ENCODE assay signal across 19 cellular contexts in genomic region chr13:50426932-50427331, GRCh38.
"Had no signal": no experiment of that assay in that cellular context is flagged by ENCODE, and none has a peak within 500 bp of the region (broad histone marks: within the 10 kb centered on the region; RNA-seq: fewer than 3 reads in every experiment).

No MANE protein-coding gene starts in this region.

- H3K27ac Mint-ChIP-seq: activated naive CD8-positive, alpha-beta T cell treated with anti-CD3 and anti-CD28 coated beads, Interleukin-2, amount 10 ng/mL, durations not matched to agents 7 days and 5 days; activated T-helper 1 cell treated with anti-CD3 and anti-CD28 coated beads, Interleukin-12 subunit alpha, Interleukin-12 subunit beta, Interleukin-2, Interleukin-4 antibody, amounts not matched to agents 30 ng/mL and 10 ng/mL and 1 ng/mL, durations not matched to agents 14 hours and 24 hours and 36 hours; endodermal cell had no signal

- DNase-seq: activated CD4-positive, alpha-beta T cell treated with anti-CD3 and anti-CD28 coated beads for 1 hour; activated naive CD8-positive, alpha-beta T cell treated with anti-CD3 and anti-CD28 coated beads, Interleukin-2, amount 10 ng/mL, durations not matched to agents 7 days and 5 days; caudate nucleus; dorsolateral prefrontal cortex; endodermal cell; foreskin keratinocyte; glutamatergic neuron; hypothalamus; left ventricle myocardium inferior; mammary epithelial cell; midbrain; sigmoid colon; spleen; WERI-Rb-1 had no signal

- H3K4me3 ChIP-seq: body of pancreas, dorsolateral prefrontal cortex, left ventricle myocardium inferior, pancreas, sigmoid colon, spleen, tibial nerve had no signal

- H3K9me3 Mint-ChIP-seq: endodermal cell had no signal

- H3K4me3 Mint-ChIP-seq: activated naive CD8-positive, alpha-beta T cell treated with anti-CD3 and anti-CD28 coated beads, Interleukin-2, amount 10 ng/mL, durations not matched to agents 7 days and 5 days; activated T-helper 1 cell treated with anti-CD3 and anti-CD28 coated beads, Interleukin-12 subunit alpha, Interleukin-12 subunit beta, Interleukin-2, Interleukin-4 antibody, amounts not matched to agents 30 ng/mL and 10 ng/mL and 1 ng/mL, durations not matched to agents 14 hours and 24 hours and 36 hours; endodermal cell had no signal

- ATAC-seq: body of pancreas, foreskin keratinocyte had no signal

- H3K9me3 ChIP-seq: body of pancreas, left ventricle myocardium inferior, pancreas, sigmoid colon, spleen, tibial nerve had no signal

- H3K36me3 ChIP-seq: left ventricle myocardium inferior, pancreas, sigmoid colon, spleen, tibial nerve, WERI-Rb-1 had no signal

- H3K27me3 Mint-ChIP-seq: activated naive CD8-positive, alpha-beta T cell treated with anti-CD3 and anti-CD28 coated beads, Interleukin-2, amount 10 ng/mL, durations not matched to agents 7 days and 5 days had no signal

- H3K27ac ChIP-seq: body of pancreas, dorsolateral prefrontal cortex, epithelial cell of prostate, foreskin keratinocyte, left ventricle myocardium inferior, pancreas, sigmoid colon, spleen, tibial nerve, WERI-Rb-1 had no signal

- H3K27me3 ChIP-seq: body of pancreas, dorsolateral prefrontal cortex, foreskin keratinocyte, pancreas, sigmoid colon, spleen, tibial nerve had no signal
